12 cellular contexts compared by ENCODE assay signal in genomic region chr1:55363261-55363660, GRCh38.
A peak's percentile ranks its signal among the peaks of the same experiment; 100 is the strongest.
DNase-seq lines count a peak whose midpoint lies in the region; ATAC-seq and TF ChIP-seq lines count a peak whose summit lies in the region.
"Had no signal": no experiment of that assay in that cellular context is flagged by ENCODE, and none has a peak within 500 bp of the region (broad histone marks: within the 10 kb centered on the region; RNA-seq: fewer than 3 reads in every experiment).

No MANE protein-coding gene starts in this region.

- peaks cover 9% of the 10 kb centered on the region for H3K27me3 Mint-ChIP-seq in nephron (ENCODE audit: low read depth)

- H3K9me3 ChIP-seq in effector memory CD4-positive, alpha-beta T cell (ENCODE audit: control insufficient read depth, low read length), result no peaks in the 10 kb centered on the region
- no peaks in the 10 kb centered on the region for H3K9me3 ChIP-seq in A673 (ENCODE audit: low read depth, low read length, poor library complexity, severe bottlenecking)
- H3K9me3 ChIP-seq: SJSA1 had no signal

- no peak overlapping the region for H3K4me3 Mint-ChIP-seq in nephron
- H3K4me3 Mint-ChIP-seq: dendritic cell treated with granulocyte-macrophage colony-stimulating factor and Interleukin-4, amounts not matched to agents 40 ng/mL and 50 ng/mL, for 4 days had no signal

- POLR2A ChIA-PET in A673 (lab: Charles Lee; ENCODE audit: low non-redundant PET), result no interaction called here

- H3K36me3 ChIP-seq in KMS-11 (ENCODE audit: insufficient read depth) (no peaks in the 10 kb centered on the region), A673 (ENCODE audit: insufficient read depth, low read length, poor library complexity, severe bottlenecking) (no peaks in the 10 kb centered on the region)
- no peaks in the 10 kb centered on the region for H3K36me3 ChIP-seq in effector memory CD4-positive, alpha-beta T cell (ENCODE audit: control insufficient read depth, insufficient read depth, low read length)
- H3K36me3 ChIP-seq: SJSA1 had no signal

- H3K4me1 ChIP-seq in KMS-11 (ENCODE audit: low read depth, poor library complexity, severe bottlenecking), result peaks cover 42% of the 10 kb centered on the region
- H3K4me1 ChIP-seq in effector memory CD4-positive, alpha-beta T cell (ENCODE audit: control insufficient read depth, insufficient read depth, low read length, poor library complexity, severe bottlenecking), result peaks cover 3% of the 10 kb centered on the region
- no peaks in the 10 kb centered on the region for H3K4me1 ChIP-seq in A673 (ENCODE audit: insufficient read depth, low read length, poor library complexity, severe bottlenecking)
- H3K4me1 ChIP-seq: SJSA1 had no signal

- BruUV-seq in A673 (replicated peaks; lab: Mats Ljungman, UMichigan), result no TSS peak

- H4K20me1 ChIP-seq in KMS-11 (ENCODE audit: insufficient read depth), result no peaks in the 10 kb centered on the region

- H3K27ac ChIP-seq in KMS-11 (peak overlapping the region; percentile 80), A673 (ENCODE audit: low read depth, low read length, poor library complexity, severe bottlenecking) (no peak overlapping the region)
- peak overlapping the region; percentile 13 for H3K27ac ChIP-seq in effector memory CD4-positive, alpha-beta T cell (ENCODE audit: insufficient read depth, low read length, poor library complexity, severe bottlenecking)
- H3K27ac ChIP-seq: SJSA1 had no signal

- H2AFZ ChIP-seq in KMS-11 (ENCODE audit: low read depth), result peak overlapping the region; percentile 31; the same call in 1 of the 2 replicates

- CTCF ChIA-PET in A673 (lab: Charles Lee), result no interaction called here

- H3K27me3 ChIP-seq in KMS-11 (ENCODE audit: insufficient read depth, low read depth), result no peaks in the 10 kb centered on the region
- no peaks in the 10 kb centered on the region for H3K27me3 ChIP-seq in effector memory CD4-positive, alpha-beta T cell (replicated peaks; ENCODE audit: control insufficient read depth, insufficient read depth, low read length, poor library complexity, severe bottlenecking)
- peaks cover 36% of the 10 kb centered on the region for H3K27me3 ChIP-seq in A673 (replicated peaks; ENCODE audit: insufficient read depth, low read depth, low read length, poor library complexity)
- H3K27me3 ChIP-seq: SJSA1 had no signal

- no peak overlapping the region for H3K4me3 ChIP-seq in KMS-11 (IDR thresholded peaks at IDR 0.05; ENCODE audit: insufficient read depth, low read depth, low read length)
- H3K4me3 ChIP-seq in effector memory CD4-positive, alpha-beta T cell (ENCODE audit: insufficient read depth, low read depth, low read length, poor library complexity, severe bottlenecking), result no peak overlapping the region
- H3K4me3 ChIP-seq in A673 (ENCODE audit: low read depth, low read length, poor library complexity, severe bottlenecking), result no peak overlapping the region
- H3K4me3 ChIP-seq: SJSA1 had no signal

- DNase-seq in CD1c-positive myeloid dendritic cell (ENCODE audit: extremely low spot score), result peak; percentile 7
- no peak for DNase-seq in effector memory CD4-positive, alpha-beta T cell
- DNase-seq in mucosa of gallbladder (ENCODE audit: low spot score), result no peak
- no peak for DNase-seq in inferior parietal cortex (ENCODE audit: extremely low spot score)
- DNase-seq in A673 (ENCODE audit: low spot score), result no peak
- DNase-seq: midbrain, retina had no signal

- no peak for ATAC-seq in HG03097 (IDR thresholded peaks at IDR 0.05; ENCODE audit: low FRiP score, unreplicated experiment)

- intact Hi-C loops in A673 (cut with micrococcal nuclease; ENCODE audit: unreplicated experiment), result no loop called here

- peaks cover 25% of the 10 kb centered on the region for H3K4me1 Mint-ChIP-seq in nephron

- H3K4me2 ChIP-seq in KMS-11, result peak overlapping the region; percentile 91

- H3K79me2 ChIP-seq in KMS-11 (ENCODE audit: insufficient read depth, low read depth), result no peaks in the 10 kb centered on the region

- H3K27ac Mint-ChIP-seq in nephron, result peak overlapping the region in 2 of 3 experiments; percentile 67 to 70
- H3K27ac Mint-ChIP-seq: dendritic cell treated with granulocyte-macrophage colony-stimulating factor and Interleukin-4, amounts not matched to agents 40 ng/mL and 50 ng/mL, for 4 days had no signal

- H3K9me3 Mint-ChIP-seq in nephron, result no peaks in the 10 kb centered on the region
- H3K9me3 Mint-ChIP-seq: dendritic cell treated with granulocyte-macrophage colony-stimulating factor and Interleukin-4, amounts not matched to agents 40 ng/mL and 50 ng/mL, for 4 days had no signal

- H3K36me3 Mint-ChIP-seq in nephron (ENCODE audit: low read depth), result no peaks in the 10 kb centered on the region

- TF ChIP-seq CTCF in KMS-11 (conservative IDR thresholded peaks at IDR 0.05; ENCODE audit: low read depth, low read length), result no peak
- no peak for TF ChIP-seq CTCF in nephron (IDR thresholded peaks at IDR 0.05; ENCODE audit: unreplicated experiment in 3 of 3)
- no peak for TF ChIP-seq CTCF in A673 (conservative IDR thresholded peaks at IDR 0.05; ENCODE audit: low read depth, low read length)

- H3K9ac ChIP-seq in KMS-11, result peak overlapping the region; percentile 23; the same call in 1 of the 2 replicates
